16 cellular contexts compared by ENCODE assay signal in the genomic region with DNA sequence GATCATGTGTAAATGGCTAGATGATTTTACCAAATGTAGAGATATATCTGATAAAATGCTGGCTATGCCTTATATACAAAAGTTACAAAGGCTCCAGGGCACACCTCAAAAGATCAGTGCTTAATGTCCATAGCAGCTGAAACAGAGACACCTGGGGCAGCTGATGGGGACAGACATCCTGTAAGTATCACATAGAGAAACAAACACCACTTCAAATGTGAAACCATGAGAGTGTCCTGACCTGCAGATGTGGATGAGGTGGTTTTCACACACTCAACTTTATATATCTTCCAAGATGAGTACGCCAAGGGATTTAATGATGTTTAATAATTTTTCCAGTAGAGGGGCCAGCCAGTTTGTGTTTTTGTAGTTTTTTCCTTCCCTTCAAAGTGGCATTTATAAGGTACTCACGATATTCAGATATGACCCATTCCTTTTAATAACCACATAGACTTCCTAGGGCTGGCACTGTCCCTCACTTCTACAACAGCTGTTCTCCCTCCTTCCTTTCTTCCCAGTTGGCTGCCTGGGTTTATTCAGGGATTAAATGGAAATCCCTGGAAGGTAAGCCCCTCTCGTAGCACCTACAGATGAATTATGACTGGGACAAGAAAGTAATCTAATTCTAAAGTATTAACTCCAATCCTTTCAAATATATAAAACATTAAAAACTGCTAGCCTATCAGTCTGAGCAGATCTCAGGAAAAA.
"Had no signal": no experiment of that assay in that cellular context is flagged by ENCODE, and none has a peak within 500 bp of the region (broad histone marks: within the 10 kb centered on the region; RNA-seq: fewer than 3 reads in every experiment).

No MANE protein-coding gene starts in this region.

- H3K9me3 Mint-ChIP-seq: activated T-helper 17 cell treated with anti-CD3 and anti-CD28 coated beads, Interleukin-2, amount 50 U/mL, for 72 hours; naive B cell; stimulated activated effector memory CD8-positive, alpha-beta T cell treated with anti-CD3 and anti-CD28 coated beads, Interleukin-12 subunit alpha, Interleukin-12 subunit beta, amount 100 ng/mL, for 72 hours had no signal

- H3K36me3 Mint-ChIP-seq: naive B cell; stimulated activated effector memory CD8-positive, alpha-beta T cell treated with anti-CD3 and anti-CD28 coated beads, Interleukin-12 subunit alpha, Interleukin-12 subunit beta, amount 100 ng/mL, for 72 hours had no signal

- H3K4me3 Mint-ChIP-seq: activated T-helper 17 cell treated with anti-CD3 and anti-CD28 coated beads, Interleukin-2, amount 50 U/mL, for 72 hours; stimulated activated effector memory CD8-positive, alpha-beta T cell treated with anti-CD3 and anti-CD28 coated beads, Interleukin-12 subunit alpha, Interleukin-12 subunit beta, amount 100 ng/mL, for 72 hours had no signal

- FAIRE-seq: endothelial cell of umbilical vein had no signal

- ATAC-seq: activated CD4-positive, CD25-positive, alpha-beta regulatory T cell treated with anti-CD3 and anti-CD28 coated beads, Interleukin-2, amount 50 U/mL, for 24 hours; activated T-helper 17 cell treated with anti-CD3 and anti-CD28 coated beads, Interleukin-2, amount 50 U/mL, for 72 hours; left lobe of liver; stimulated activated effector memory CD8-positive, alpha-beta T cell treated with anti-CD3 and anti-CD28 coated beads, Interleukin-12 subunit alpha, Interleukin-12 subunit beta, amount 100 ng/mL, for 72 hours had no signal

- H3K27me3 Mint-ChIP-seq: activated T-helper 17 cell treated with anti-CD3 and anti-CD28 coated beads, Interleukin-2, amount 50 U/mL, for 72 hours; naive B cell had no signal

- DNase-seq: activated naive CD4-positive, alpha-beta T cell treated with Interleukin-2 at 50 U/mL for 16 hours; anterior cingulate cortex; brain microvascular endothelial cell; cortex of kidney; effector CD4-positive, alpha-beta T cell; esophagus squamous epithelium; islet precursor cell; mammary epithelial cell; naive B cell; ovary; sigmoid colon had no signal

- H3K27ac Mint-ChIP-seq: activated T-helper 17 cell treated with anti-CD3 and anti-CD28 coated beads, Interleukin-2, amount 50 U/mL, for 72 hours; stimulated activated effector memory CD8-positive, alpha-beta T cell treated with anti-CD3 and anti-CD28 coated beads, Interleukin-12 subunit alpha, Interleukin-12 subunit beta, amount 100 ng/mL, for 72 hours had no signal

- H3K4me1 Mint-ChIP-seq: activated T-helper 17 cell treated with anti-CD3 and anti-CD28 coated beads, Interleukin-2, amount 50 U/mL, for 72 hours; naive B cell; stimulated activated effector memory CD8-positive, alpha-beta T cell treated with anti-CD3 and anti-CD28 coated beads, Interleukin-12 subunit alpha, Interleukin-12 subunit beta, amount 100 ng/mL, for 72 hours had no signal
